In the genomic region with DNA sequence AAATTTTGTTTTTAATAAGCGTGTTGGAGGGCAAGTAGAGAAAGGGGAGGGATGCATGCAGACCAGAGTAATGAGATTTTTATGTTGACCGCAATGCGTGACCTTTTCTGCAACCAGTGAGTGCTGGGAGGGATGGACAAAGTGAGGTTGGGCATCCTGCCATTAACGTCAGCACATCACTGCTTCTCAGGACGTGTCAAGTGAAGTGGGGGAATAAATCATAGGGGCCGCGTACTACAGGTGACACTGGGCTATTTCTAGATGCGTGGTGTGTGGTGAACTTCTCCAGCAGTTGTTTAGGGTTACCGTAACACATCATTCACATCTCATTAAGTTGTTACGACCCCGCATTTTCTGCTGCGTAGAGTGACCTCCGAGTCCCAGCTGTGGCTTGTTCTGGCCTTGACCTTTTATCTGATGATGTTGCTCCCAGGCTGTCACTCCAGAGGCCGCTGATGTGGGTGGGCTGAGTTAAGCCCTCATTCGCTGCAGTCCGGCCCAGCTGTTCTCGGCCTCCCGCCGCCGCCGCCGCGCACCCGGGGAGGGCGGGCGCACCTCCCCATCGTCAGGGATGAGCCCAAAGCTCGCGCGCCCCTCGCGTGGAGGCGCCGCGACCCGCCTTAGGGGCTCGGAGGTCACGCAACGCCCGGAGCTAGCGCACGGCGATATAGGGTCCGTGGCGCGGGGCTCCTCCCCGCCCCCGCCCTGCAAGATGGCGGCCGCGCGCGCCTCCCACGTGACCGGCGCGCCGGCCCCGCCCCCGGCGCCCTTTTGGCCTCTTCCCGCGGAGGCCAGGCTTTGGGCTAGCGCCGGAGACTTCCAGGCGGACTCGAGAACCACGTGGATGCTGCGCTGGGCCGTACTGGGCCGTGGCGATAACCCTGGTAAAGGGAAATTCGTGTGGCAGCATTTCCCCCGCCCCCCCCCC, we compare ENCODE assay signal across 8 cellular contexts. TPM values are rescaled to one million over a fixed set of nuclear protein-coding genes. Genes with fewer than 3 reads are reported as not detected.
DNase-seq lines count a peak whose midpoint lies in the region; ATAC-seq and TF ChIP-seq lines count a peak whose summit lies in the region.

No MANE protein-coding gene starts in this region.

- H3K4me1 ChIP-seq in left ventricle myocardium inferior (peaks cover 78% of the 10 kb centered on the region), upper lobe of left lung (peaks cover 24 to 44% (median 36%) of the 10 kb centered on the region in 4 donors)

- intact Hi-C loops in left ventricle myocardium inferior (cut with micrococcal nuclease), result loop anchor here (5.0 kb wide), 1 partner anchor 56 kb away; no protein-coding TSS in a partner anchor
- intact Hi-C loops in posterior vena cava (cut with DNase I), result no loop called here

- H3K27ac ChIP-seq in left ventricle myocardium inferior (replicated peaks) (peak overlapping the region; percentile 99), upper lobe of left lung (peak overlapping the region; percentile 94 to 96 (median 96))

- DNase-seq in CMK (ENCODE audit: low read depth), result peak; percentile 42
- peak; percentile 65 for DNase-seq in MV-4-11 (lab: John Stamatoyannopoulos, UW)
- peak; percentile 19 to 51 for DNase-seq in SW 1271 (lab: John Stamatoyannopoulos, UW)
- DNase-seq in amniotic epithelial cell (ENCODE audit: low read depth), result peak; percentile 94
- peak; percentile 86 for DNase-seq in left ventricle myocardium inferior
- peak; percentile 95 for DNase-seq in posterior vena cava (ENCODE audit: low spot score)
- DNase-seq in upper lobe of left lung, result peak; percentile 91 to 96

- peak in 1 of 4 donors; percentile 47 for TF ChIP-seq EP300 in upper lobe of left lung (IDR thresholded peaks at IDR 0.05)

- H3K4me3 ChIP-seq in left ventricle myocardium inferior, result peak overlapping the region; percentile 97
- H3K4me3 ChIP-seq in upper lobe of left lung, result peak overlapping the region; percentile 61 to 90 (median 82)

- H3K36me3 ChIP-seq in left ventricle myocardium inferior (no peaks in the 10 kb centered on the region), upper lobe of left lung (no peaks in the 10 kb centered on the region)

- peak in 3 of 4 donors; percentile 78 to 89 (median 82) for TF ChIP-seq POLR2A in upper lobe of left lung (IDR thresholded peaks at IDR 0.05)

- no peaks in the 10 kb centered on the region for H3K9me3 ChIP-seq in left ventricle myocardium inferior (replicated peaks)
- no peaks in the 10 kb centered on the region for H3K9me3 ChIP-seq in upper lobe of left lung

- peak; percentile 13 for ATAC-seq in GM21447 (IDR thresholded peaks at IDR 0.05; ENCODE audit: unreplicated experiment)
- ATAC-seq in upper lobe of left lung (ENCODE audit: low FRiP score in 2 of 2), result peak; percentile 42 to 73

- TF ChIP-seq CTCF in left ventricle myocardium inferior (IDR thresholded peaks at IDR 0.05; ENCODE audit: borderline replicate concordance) (no peak), upper lobe of left lung (IDR thresholded peaks at IDR 0.05) (no peak)

- 2 to 3% methylated on average over 28 to 45 of the region's 74 CpGs for WGBS in upper lobe of left lung, 2 donors

- H3K27me3 ChIP-seq in left ventricle myocardium inferior (ENCODE audit: low read depth) (no peaks in the 10 kb centered on the region), upper lobe of left lung (no peaks in the 10 kb centered on the region)

RNA-seq across cellular contexts. Expression of gene ZCCHC2, which starts 3.5 kb away (rescaled TPM):
- 13.1 TPM for total RNA-seq in left ventricle myocardium inferior
- 10 to 100 TPM; 25.0 to 26.3 TPM for total RNA-seq in posterior vena cava
- 10 to 100 TPM; 29.9 to 60.8 (median 40.6) TPM for total RNA-seq in upper lobe of left lung

Comparison
In these comparisons a context has a peak if more than half of its experiments do, and no peak if none do; other contexts are left out.
1. Peak in every context shown above with its lines: DNase-seq, ATAC-seq, H3K4me3 ChIP-seq and H3K27ac ChIP-seq.
2. DNase-seq: peak in every context shown above with its lines; median percentile 95 in posterior vena cava; 94 in amniotic epithelial cell; 94 in upper lobe of left lung; 86 in left ventricle myocardium inferior; 65 in MV-4-11; 42 in CMK; 35 in SW 1271.